Comparison of ENCODE assay signal across 20 cellular contexts in the genomic region with DNA sequence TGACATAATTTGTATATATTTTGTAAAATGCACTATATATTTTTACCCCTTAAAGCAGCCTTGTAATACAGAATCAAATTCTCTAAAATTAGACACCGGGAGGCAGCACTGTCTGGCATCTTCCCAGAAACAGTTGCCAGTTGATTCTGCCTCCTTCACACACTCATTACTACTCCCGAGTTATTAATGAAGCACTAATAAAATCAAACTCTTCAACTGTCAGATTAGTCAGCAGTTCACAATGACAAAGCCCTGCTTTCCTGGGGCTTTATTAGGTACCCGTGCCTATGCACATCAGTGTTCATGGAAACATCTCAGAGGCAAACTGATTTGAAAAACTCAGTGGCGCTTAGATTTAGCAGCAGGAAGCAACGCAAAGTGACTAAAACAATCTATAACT.
DNase-seq lines count a peak whose midpoint lies in the region; ATAC-seq and TF ChIP-seq lines count a peak whose summit lies in the region.
"Had no signal": no experiment of that assay in that cellular context is flagged by ENCODE, and none has a peak within 500 bp of the region (broad histone marks: within the 10 kb centered on the region; RNA-seq: fewer than 3 reads in every experiment).

No MANE protein-coding gene starts in this region.

- no peaks in the 10 kb centered on the region for H3K4me1 ChIP-seq in DND-41 (ENCODE audit: insufficient read depth, low read length)
- H3K4me1 ChIP-seq in PC-3 (ENCODE audit: insufficient read depth, low read length), result peaks cover 31% of the 10 kb centered on the region
- H3K4me1 ChIP-seq in upper lobe of left lung, result no peaks in the 10 kb centered on the region
- H3K4me1 ChIP-seq: BLaER1 treated with 17β-estradiol and CSF1 and Interleukin-3, amounts not matched to agents 10 nM and 100 nM had no signal

- H3K27me3 ChIP-seq in DND-41 (ENCODE audit: insufficient read depth, low read length, poor library complexity), result no peaks in the 10 kb centered on the region
- no peaks in the 10 kb centered on the region for H3K27me3 ChIP-seq in PC-3 (ENCODE audit: low read length)
- no peaks in the 10 kb centered on the region for H3K27me3 ChIP-seq in upper lobe of left lung

- no peak for DNase-seq in DND-41
- peak; percentile 6 for DNase-seq in PC-3
- peak; percentile 42 for DNase-seq in putamen (ENCODE audit: low spot score)
- no peak for DNase-seq in HK-2 (ENCODE audit: unreplicated experiment)
- DNase-seq in upper lobe of left lung, result no peak
- DNase-seq: CD8-positive, alpha-beta T cell; DMS53; NCI-H1048; NCI-H146; NCI-H2081; NCI-H446 treated with DMSO at 0.1 percent for 48 hours; NCI-H69; NK-92 treated with Interleukin-12 subunit alpha and Interleukin-12 subunit beta, amount 100 ng/mL, for 24 hours; SHP77 had no signal

- H3K36me3 ChIP-seq in DND-41 (ENCODE audit: insufficient read depth, low read length) (no peaks in the 10 kb centered on the region), PC-3 (ENCODE audit: low read depth, low read length) (no peaks in the 10 kb centered on the region), upper lobe of left lung (no peaks in the 10 kb centered on the region)
- H3K36me3 ChIP-seq: BLaER1 treated with 17β-estradiol and CSF1 and Interleukin-3, amounts not matched to agents 10 nM and 100 nM had no signal

- H3K36me3 Mint-ChIP-seq in brain, result no peaks in the 10 kb centered on the region
- H3K36me3 Mint-ChIP-seq: CD8-positive, alpha-beta T cell had no signal

- 55 to 66% methylated on average over 5 of the region's 5 CpGs for WGBS in upper lobe of left lung, 2 donors

- no peaks in the 10 kb centered on the region for H3K9me3 ChIP-seq in DND-41 (ENCODE audit: insufficient read depth, low read length, severe bottlenecking)
- no peaks in the 10 kb centered on the region for H3K9me3 ChIP-seq in PC-3 (ENCODE audit: low read length)
- H3K9me3 ChIP-seq in upper lobe of left lung, result no peaks in the 10 kb centered on the region
- H3K9me3 ChIP-seq: A549 had no signal

- POLR2A ChIA-PET in PC-3 (lab: Charles Lee; ENCODE audit: unreplicated experiment), result no interaction called here

- CTCF ChIA-PET in PC-3 (lab: Charles Lee), result no interaction called here

- H3K9me2 ChIP-seq in PC-3 (replicated peaks; ENCODE audit: low read length), result no peaks in the 10 kb centered on the region

- no peak overlapping the region for H3K9ac ChIP-seq in DND-41 (ENCODE audit: low read depth, low read length)
- no peak overlapping the region for H3K9ac ChIP-seq in PC-3 (ENCODE audit: low read length)
- H3K9ac ChIP-seq: BLaER1 treated with 17β-estradiol and CSF1 and Interleukin-3, amounts not matched to agents 10 nM and 100 nM; KMS-11 had no signal

- H4K20me1 ChIP-seq in DND-41 (ENCODE audit: insufficient read depth, low read length) (peaks cover 3% of the 10 kb centered on the region; the same call in 1 of the 2 replicates), PC-3 (ENCODE audit: low read length) (no peaks in the 10 kb centered on the region)
- H4K20me1 ChIP-seq: BLaER1 treated with 17β-estradiol and CSF1 and Interleukin-3, amounts not matched to agents 10 nM and 100 nM had no signal

- peaks cover 7% of the 10 kb centered on the region for H3K27me3 Mint-ChIP-seq in brain

- H3K79me2 ChIP-seq in DND-41 (ENCODE audit: insufficient read depth, low read length) (0 out of 2 replicates have a peak, but pooled peaks cover 3% of the 10 kb centered on the region), PC-3 (ENCODE audit: low read length) (no peaks in the 10 kb centered on the region)

- peak overlapping the region in 2 of 5 experiments; percentile 26 to 33 for H3K27ac Mint-ChIP-seq in brain
- H3K27ac Mint-ChIP-seq: CD8-positive, alpha-beta T cell had no signal

- TF ChIP-seq POLR2A in upper lobe of left lung (IDR thresholded peaks at IDR 0.05), result no peak

- no peak overlapping the region for H2AFZ ChIP-seq in DND-41 (ENCODE audit: low read depth, low read length)
- peak overlapping the region; percentile 53; the same call in 1 of the 2 replicates for H2AFZ ChIP-seq in PC-3 (ENCODE audit: low read length)

- no peak for TF ChIP-seq EP300 in upper lobe of left lung (IDR thresholded peaks at IDR 0.05)

- peaks cover 10% of the 10 kb centered on the region for H3K4me1 Mint-ChIP-seq in brain

- no peak overlapping the region for H3K27ac ChIP-seq in DND-41 (ENCODE audit: low read length)
- no peak overlapping the region for H3K27ac ChIP-seq in PC-3 (ENCODE audit: low read length)
- no peak overlapping the region for H3K27ac ChIP-seq in upper lobe of left lung
- H3K27ac ChIP-seq: A549; BLaER1 treated with 17β-estradiol and CSF1 and Interleukin-3, amounts not matched to agents 10 nM and 100 nM; KMS-11; SK-N-MC had no signal

- ATAC-seq in DND-41 (ENCODE audit: insufficient read depth, low read depth), result 0 out of 3 replicates have a peak, but pooled peaks have one; percentile 12
- no peak for ATAC-seq in PC-3
- no peak for ATAC-seq in GM21619 (IDR thresholded peaks at IDR 0.05; ENCODE audit: unreplicated experiment)
- no peak for ATAC-seq in upper lobe of left lung (ENCODE audit: low FRiP score in 2 of 2)
- ATAC-seq: A549; CD8-positive, alpha-beta T cell had no signal

- H3K4me3 ChIP-seq in DND-41 (ENCODE audit: low read depth in 1 of 2, low read length in 2 of 2) (no peak overlapping the region), PC-3 (ENCODE audit: low read length) (no peak overlapping the region), upper lobe of left lung (no peak overlapping the region)
- H3K4me3 ChIP-seq: A549; BLaER1 treated with 17β-estradiol and CSF1 and Interleukin-3, amounts not matched to agents 10 nM and 100 nM; SK-N-MC had no signal

- no peaks in the 10 kb centered on the region for H3F3A ChIP-seq in PC-3 (ENCODE audit: low read length, unreplicated experiment)

- no peak for TF ChIP-seq CTCF in DND-41 (IDR thresholded peaks at IDR 0.05; ENCODE audit: borderline replicate concordance, extremely low read depth, low read length, poor library complexity, severe bottlenecking)
- no peak; the same call in 1 of the 2 replicates for TF ChIP-seq CTCF in PC-3 (conservative IDR thresholded peaks at IDR 0.05; ENCODE audit: low read depth, low read length)
- TF ChIP-seq CTCF in brain (conservative IDR thresholded peaks at IDR 0.05), result no peak
- TF ChIP-seq CTCF in upper lobe of left lung (IDR thresholded peaks at IDR 0.05), result no peak

- H3K4me2 ChIP-seq in DND-41 (ENCODE audit: insufficient read depth, low read length), result no peak overlapping the region
- H3K4me2 ChIP-seq in PC-3 (ENCODE audit: low read length), result no peak overlapping the region
- H3K4me2 ChIP-seq: A549; BLaER1 treated with 17β-estradiol and CSF1 and Interleukin-3, amounts not matched to agents 10 nM and 100 nM; KMS-11 had no signal

- H3K4me3 Mint-ChIP-seq in brain, result peak overlapping the region in 3 of 5 experiments; percentile 7 to 59 (median 48)
- H3K4me3 Mint-ChIP-seq: CD8-positive, alpha-beta T cell had no signal

- intact Hi-C loops in PC-3 (cut with micrococcal nuclease), result no loop called here

- H3K9me3 Mint-ChIP-seq in brain, result no peaks in the 10 kb centered on the region
- H3K9me3 Mint-ChIP-seq: CD8-positive, alpha-beta T cell had no signal

- BruUV-seq in PC-3 (replicated peaks; lab: Mats Ljungman, UMichigan), result no TSS peak

Comparison
In these comparisons a context has a peak if more than half of its experiments do, and no peak if none do; other contexts are left out.
1. DNase-seq: peak in PC-3 (single experiment) and putamen (single experiment); none in DND-41 (single experiment), HK-2 (single experiment) and upper lobe of left lung (0 of 2).